9 cellular contexts compared by ENCODE assay signal in the genomic region with DNA sequence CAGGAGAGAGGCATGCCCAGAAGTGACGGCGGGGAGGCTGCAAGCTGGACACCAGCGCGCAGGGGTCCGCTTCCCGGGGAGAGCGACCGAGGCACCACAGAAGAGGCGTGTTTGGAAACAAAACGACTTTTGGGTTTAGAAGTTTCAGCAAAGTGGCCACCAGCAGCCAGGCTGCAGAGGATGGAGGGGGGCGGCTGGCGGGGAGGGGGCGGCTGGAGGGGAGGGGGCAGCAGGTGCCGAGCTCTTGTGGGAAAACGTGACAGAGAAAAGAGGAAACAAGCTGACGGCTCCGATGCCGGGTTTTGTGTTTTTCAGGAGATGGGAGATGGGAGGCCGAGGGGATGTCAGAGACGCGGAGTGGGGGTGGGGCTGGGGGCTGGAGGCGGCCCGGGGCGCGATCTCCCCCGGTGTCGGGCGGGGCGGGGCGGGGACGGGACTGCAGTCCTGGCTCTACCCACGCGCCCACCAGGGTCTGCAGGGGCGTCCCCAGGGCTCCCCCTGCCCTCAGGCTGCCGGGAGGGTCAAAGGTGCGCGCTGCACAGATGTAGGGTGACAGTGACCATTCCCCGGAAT. TPM values are rescaled to one million over a fixed set of nuclear protein-coding genes. Genes with fewer than 3 reads are reported as not detected.
DNase-seq lines count a peak whose midpoint lies in the region; ATAC-seq, FAIRE-seq and TF ChIP-seq lines count a peak whose summit lies in the region.
"Had no signal": no experiment of that assay in that cellular context is flagged by ENCODE, and none has a peak within 500 bp of the region (broad histone marks: within the 10 kb centered on the region; RNA-seq: fewer than 3 reads in every experiment).

No MANE protein-coding gene starts in this region.

- no peaks in the 10 kb centered on the region for H3K9me3 Mint-ChIP-seq in activated naive CD8-positive, alpha-beta T cell (ENCODE audit: low read depth)

- no peaks in the 10 kb centered on the region for H3K79me2 ChIP-seq in HCT116 (ENCODE audit: insufficient read depth, low read length)

- H3K4me3 ChIP-seq in HCT116 (replicated peaks in 1 of 2; ENCODE audit: low read depth in 1 of 2, low read length in 2 of 2) = peak overlapping the region; percentile 48 to 57
- peak overlapping the region; percentile 29 to 58 for H3K4me3 ChIP-seq in kidney (ENCODE audit: low read length in 2 of 2)
- peak overlapping the region; percentile 47 to 81 (median 58) for H3K4me3 ChIP-seq in spleen

- peak overlapping the region; percentile 58; the same call in 1 of the 2 replicates for H3K9ac ChIP-seq in HCT116 (ENCODE audit: low read length)
- H3K9ac ChIP-seq in kidney (ENCODE audit: low read length in 2 of 2) = no peak overlapping the region

- peaks cover 5% of the 10 kb centered on the region for H3K27me3 Mint-ChIP-seq in activated naive CD8-positive, alpha-beta T cell

- no peaks in the 10 kb centered on the region for H4K20me1 ChIP-seq in HCT116 (ENCODE audit: insufficient read depth)

- no peak for DNase-seq in HCT116 (ENCODE audit: low read depth, low spot score)
- no peak for DNase-seq in kidney
- DNase-seq in spleen = no peak
- no peak for DNase-seq in GM13976 (ENCODE audit: low spot score)
- DNase-seq in kidney tubule cell (ENCODE audit: low spot score) = no peak
- DNase-seq in GM03348 (ENCODE audit: low spot score) = no peak

- H3K4me1 ChIP-seq in HCT116 (ENCODE audit: control insufficient read depth in 1 of 2, insufficient read depth in 2 of 2, low read length in 2 of 2) = peaks cover 8 to 15% of the 10 kb centered on the region in 2 experiments
- H3K4me1 ChIP-seq in kidney (ENCODE audit: control insufficient read depth in 1 of 2, insufficient read depth in 1 of 2, low read depth in 1 of 2, low read length in 2 of 2) = peaks cover 4 to 5% of the 10 kb centered on the region in 2 donors
- H3K4me1 ChIP-seq in spleen = peaks cover 4 to 25% (median 20%) of the 10 kb centered on the region in 6 donors

- POLR2A ChIA-PET in HCT116 (lab: Charles Lee) = no interaction called here

- intact Hi-C loops in HCT116 (cut with micrococcal nuclease) (no loop called here), kidney (cut with DNase I) (no loop called here), spleen (cut with DNase I; ENCODE audit: low total_unique reads) (no loop called here)

- H3K9me2 ChIP-seq in HCT116 (ENCODE audit: insufficient read depth) = no peaks in the 10 kb centered on the region

- peak overlapping the region; percentile 73 for H3K4me3 Mint-ChIP-seq in activated naive CD8-positive, alpha-beta T cell

- peaks cover 18% of the 10 kb centered on the region for H3K4me1 Mint-ChIP-seq in activated naive CD8-positive, alpha-beta T cell (ENCODE audit: low read depth)

- RAD21 ChIA-PET in HCT116 (lab: Charles Lee; ENCODE audit: low non-redundant PET in 1 of 2, low total read pairs in 2 of 2, uncharacterized antibody in 2 of 2, unreplicated experiment in 2 of 2) = no interaction called here

- TF ChIP-seq POLR2A in HCT116 (IDR thresholded peaks at IDR 0.05; ENCODE audit: borderline replicate concordance, extremely low read depth, insufficient read depth, insufficient read length) = no peak
- TF ChIP-seq POLR2A in spleen (IDR thresholded peaks at IDR 0.05) = no peak

- peak overlapping the region; percentile 83 for H3K27ac Mint-ChIP-seq in activated naive CD8-positive, alpha-beta T cell

- ATAC-seq in HCT116 = no peak
- no peak for ATAC-seq in HG03135 (IDR thresholded peaks at IDR 0.05; ENCODE audit: unreplicated experiment)

- no peaks in the 10 kb centered on the region for H3K27me3 ChIP-seq in HCT116 (ENCODE audit: insufficient read depth, low read length)
- peaks cover 0 to 44% (median 4%) of the 10 kb centered on the region in 7 donors for H3K27me3 ChIP-seq in spleen (replicated peaks in 1 of 7)

- no peak for FAIRE-seq in kidney (lab: Jason Lieb, UNC)
- FAIRE-seq: GM18507 had no signal

- H3K9me3 ChIP-seq in HCT116 (ENCODE audit: control insufficient read depth in 1 of 2, insufficient read depth in 1 of 2, low read depth in 1 of 2, low read length in 2 of 2) (no peaks in the 10 kb centered on the region), kidney (ENCODE audit: control insufficient read depth in 1 of 2, low read length in 2 of 2) (no peaks in the 10 kb centered on the region), spleen (no peaks in the 10 kb centered on the region)

- TF ChIP-seq RAD21 in HCT116 (IDR thresholded peaks at IDR 0.05; ENCODE audit: low read depth) = no peak

- H3K36me3 ChIP-seq in HCT116 (ENCODE audit: control insufficient read depth in 1 of 2, insufficient read depth in 2 of 2, low read length in 2 of 2) (no peaks in the 10 kb centered on the region), kidney (ENCODE audit: control insufficient read depth in 1 of 2, insufficient read depth in 2 of 2, low read length in 2 of 2) (no peaks in the 10 kb centered on the region), spleen (no peaks in the 10 kb centered on the region)

- BruUV-seq in HCT116 (replicated peaks; lab: Mats Ljungman, UMichigan) = no TSS peak

- H3K4me2 ChIP-seq in HCT116 (ENCODE audit: low read length) = peak overlapping the region; percentile 81

- CTCF ChIA-PET in HCT116 (lab: Charles Lee) = no interaction called here

- H2AFZ ChIP-seq in HCT116 (ENCODE audit: low read depth, low read length, poor library complexity, severe bottlenecking) = no peak overlapping the region

- in situ Hi-C loops in GM13976 (cut with MboI; ENCODE audit: low sequenced_read_pairs, unreplicated experiment) = no loop called here

- WGBS in spleen, 5 donors = 29 to 40% (median 36%) methylated on average over 26 to 38 of the region's 38 CpGs

- no peak for TF ChIP-seq CTCF in HCT116 (IDR thresholded peaks at IDR 0.05 in 2 of 3, conservative IDR thresholded peaks at IDR 0.05 in 1 of 3; ENCODE audit: borderline replicate concordance in 1 of 3, insufficient read depth in 1 of 3, low read depth in 2 of 3, low read length in 2 of 3)
- TF ChIP-seq CTCF in kidney (IDR thresholded peaks at IDR 0.05; ENCODE audit: borderline replicate concordance, extremely low read depth, insufficient read depth) = no peak
- no peak for TF ChIP-seq CTCF in spleen (IDR thresholded peaks at IDR 0.05 in 8 of 11, conservative IDR thresholded peaks at IDR 0.05 in 3 of 11)
- TF ChIP-seq CTCF in GM13976 (IDR thresholded peaks at IDR 0.05; ENCODE audit: borderline replicate concordance, control extremely low read depth, extremely low read depth, insufficient read depth, missing control alignments) = no peak

- H3K36me3 Mint-ChIP-seq in activated naive CD8-positive, alpha-beta T cell = no peaks in the 10 kb centered on the region

- peak overlapping the region; percentile 58; the same call in 1 of the 2 replicates for H3K27ac ChIP-seq in HCT116 (ENCODE audit: low read depth, low read length)
- peak overlapping the region; percentile 51 to 60 for H3K27ac ChIP-seq in kidney (ENCODE audit: low read depth in 2 of 2, low read length in 2 of 2)
- H3K27ac ChIP-seq in spleen = peak overlapping the region in 7 of 8 donors; percentile 47 to 85 (median 78)

TF ChIP-seq in HCT116, 20 proteins besides CTCF, POLR2A, EP300 and RAD21 (continues in another document):
- TF ChIP-seq SIN3A (IDR thresholded peaks at IDR 0.05; ENCODE audit: low read depth) (no peak), YY1 (IDR thresholded peaks at IDR 0.05; ENCODE audit: extremely low read depth, insufficient replicate concordance, low read depth, low read length) (no peak), SRF (IDR thresholded peaks at IDR 0.05; ENCODE audit: low read depth) (no peak), FOSL1 (IDR thresholded peaks at IDR 0.05; ENCODE audit: low read depth) (no peak), EZH2 (IDR thresholded peaks at IDR 0.05) (no peak), ZNF274 (IDR thresholded peaks at IDR 0.05; ENCODE audit: low read depth, low read length) (no peak), SP1 (IDR thresholded peaks at IDR 0.05; ENCODE audit: low read depth) (no peak), CEBPB (IDR thresholded peaks at IDR 0.05; ENCODE audit: low read depth) (no peak), CBX3 (IDR thresholded peaks at IDR 0.05; ENCODE audit: low read depth) (no peak)
- TF ChIP-seq, protein P1, sequence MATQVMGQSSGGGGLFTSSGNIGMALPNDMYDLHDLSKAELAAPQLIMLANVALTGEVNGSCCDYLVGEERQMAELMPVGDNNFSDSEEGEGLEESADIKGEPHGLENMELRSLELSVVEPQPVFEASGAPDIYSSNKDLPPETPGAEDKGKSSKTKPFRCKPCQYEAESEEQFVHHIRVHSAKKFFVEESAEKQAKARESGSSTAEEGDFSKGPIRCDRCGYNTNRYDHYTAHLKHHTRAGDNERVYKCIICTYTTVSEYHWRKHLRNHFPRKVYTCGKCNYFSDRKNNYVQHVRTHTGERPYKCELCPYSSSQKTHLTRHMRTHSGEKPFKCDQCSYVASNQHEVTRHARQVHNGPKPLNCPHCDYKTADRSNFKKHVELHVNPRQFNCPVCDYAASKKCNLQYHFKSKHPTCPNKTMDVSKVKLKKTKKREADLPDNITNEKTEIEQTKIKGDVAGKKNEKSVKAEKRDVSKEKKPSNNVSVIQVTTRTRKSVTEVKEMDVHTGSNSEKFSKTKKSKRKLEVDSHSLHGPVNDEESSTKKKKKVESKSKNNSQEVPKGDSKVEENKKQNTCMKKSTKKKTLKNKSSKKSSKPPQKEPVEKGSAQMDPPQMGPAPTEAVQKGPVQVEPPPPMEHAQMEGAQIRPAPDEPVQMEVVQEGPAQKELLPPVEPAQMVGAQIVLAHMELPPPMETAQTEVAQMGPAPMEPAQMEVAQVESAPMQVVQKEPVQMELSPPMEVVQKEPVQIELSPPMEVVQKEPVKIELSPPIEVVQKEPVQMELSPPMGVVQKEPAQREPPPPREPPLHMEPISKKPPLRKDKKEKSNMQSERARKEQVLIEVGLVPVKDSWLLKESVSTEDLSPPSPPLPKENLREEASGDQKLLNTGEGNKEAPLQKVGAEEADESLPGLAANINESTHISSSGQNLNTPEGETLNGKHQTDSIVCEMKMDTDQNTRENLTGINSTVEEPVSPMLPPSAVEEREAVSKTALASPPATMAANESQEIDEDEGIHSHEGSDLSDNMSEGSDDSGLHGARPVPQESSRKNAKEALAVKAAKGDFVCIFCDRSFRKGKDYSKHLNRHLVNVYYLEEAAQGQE (IDR thresholded peaks at IDR 0.05; ENCODE audit: low read depth) = no peak
- TF ChIP-seq, protein P2, sequence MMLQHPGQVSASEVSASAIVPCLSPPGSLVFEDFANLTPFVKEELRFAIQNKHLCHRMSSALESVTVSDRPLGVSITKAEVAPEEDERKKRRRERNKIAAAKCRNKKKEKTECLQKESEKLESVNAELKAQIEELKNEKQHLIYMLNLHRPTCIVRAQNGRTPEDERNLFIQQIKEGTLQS (IDR thresholded peaks at IDR 0.05) = no peak
- TF ChIP-seq, protein P3, sequence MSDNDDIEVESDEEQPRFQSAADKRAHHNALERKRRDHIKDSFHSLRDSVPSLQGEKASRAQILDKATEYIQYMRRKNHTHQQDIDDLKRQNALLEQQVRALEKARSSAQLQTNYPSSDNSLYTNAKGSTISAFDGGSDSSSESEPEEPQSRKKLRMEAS (IDR thresholded peaks at IDR 0.05) = no peak

RNA-seq across cellular contexts. Expression of a gene that starts 32.1 kb away (rescaled TPM):
- 17.0 TPM for total RNA-seq in HCT116 (2021; ENCODE audit: unreplicated experiment)
- polyA plus RNA-seq in HCT116 (2012) = 18.1 and 21.5 TPM in 2 replicates
- 55.9 TPM for total RNA-seq in kidney
- 18.1 TPM for polyA plus RNA-seq in kidney (ENCODE audit: insufficient read depth, low read depth, low replicate concordance)
- 100 to 1,000 TPM in 1 of 7 donors, 10 to 100 TPM in 6; 44.2 to 182 (median 58.6) TPM for total RNA-seq in spleen
- 10 to 100 TPM in 1 of 3 donors, 1 to 10 TPM in 2; 4.8 to 27.1 (median 7.4) TPM for polyA plus RNA-seq in spleen
